11 cellular contexts compared by ENCODE assay signal in genomic region chr5:159120446-159120845, GRCh38. TPM values are rescaled to one million over a fixed set of nuclear protein-coding genes. Genes with fewer than 3 reads are reported as not detected.
DNase-seq lines count a peak whose midpoint lies in the region; ATAC-seq, FAIRE-seq and TF ChIP-seq lines count a peak whose summit lies in the region.
"Had no signal": no experiment of that assay in that cellular context is flagged by ENCODE, and none has a peak within 500 bp of the region (broad histone marks: within the 10 kb centered on the region; RNA-seq: fewer than 3 reads in every experiment).

No MANE protein-coding gene starts in this region.

- no peaks in the 10 kb centered on the region for H3K27me3 ChIP-seq in Karpas-422 (ENCODE audit: low read length)
- no peaks in the 10 kb centered on the region for H3K27me3 ChIP-seq in astrocyte (ENCODE audit: insufficient read depth, low read length)
- H3K27me3 ChIP-seq in sigmoid colon: no peaks in the 10 kb centered on the region

- H3K4me1 ChIP-seq in Karpas-422 (ENCODE audit: low read length) (no peaks in the 10 kb centered on the region), astrocyte (ENCODE audit: insufficient read depth, low read length) (no peaks in the 10 kb centered on the region), sigmoid colon (no peaks in the 10 kb centered on the region)

- no peaks in the 10 kb centered on the region for H3K36me3 ChIP-seq in Karpas-422 (ENCODE audit: insufficient read depth, low read length)
- H3K36me3 ChIP-seq in astrocyte (ENCODE audit: insufficient read depth, low read length): no peaks in the 10 kb centered on the region
- no peaks in the 10 kb centered on the region for H3K36me3 ChIP-seq in sigmoid colon

- no peak overlapping the region for H2AFZ ChIP-seq in Karpas-422 (ENCODE audit: low read length)
- no peak overlapping the region for H2AFZ ChIP-seq in astrocyte (ENCODE audit: low read depth, low read length)

- WGBS in sigmoid colon, 2 donors: 45 to 50% methylated on average over 4 of the region's 4 CpGs

- no peak overlapping the region for H3K27ac Mint-ChIP-seq in astrocyte (ENCODE audit: unreplicated experiment)
- peak overlapping the region; percentile 29 to 85 for H3K27ac Mint-ChIP-seq in stimulated activated naive CD8-positive, alpha-beta T cell treated with anti-CD3 and anti-CD28 coated beads, Interleukin-15, amount 100 ng/mL, for 72 hours

- no peak for DNase-seq in activated T-cell treated with anti-CD3 and anti-CD28 coated beads, Interleukin-2, amount 50 U/mL, for 4 hours
- DNase-seq in activated T-cell treated with anti-CD3 and anti-CD28 coated beads for 4 hours: no peak
- DNase-seq in Karpas-422: no peak
- DNase-seq in astrocyte (ENCODE audit: low read depth): no peak
- DNase-seq in stimulated activated naive CD8-positive, alpha-beta T cell treated with anti-CD3 and anti-CD28 coated beads, Interleukin-15, amount 100 ng/mL, for 72 hours: no peak
- no peak for DNase-seq in sigmoid colon
- no peak for DNase-seq in NCI-H774 (lab: John Stamatoyannopoulos, UW)
- DNase-seq: KG1; NK-92 treated with Interleukin-12 subunit alpha and Interleukin-12 subunit beta, amount 100 ng/mL, for 24 hours had no signal

- H3K27me3 Mint-ChIP-seq in activated T-cell treated with anti-CD3 and anti-CD28 coated beads, Interleukin-2, amount 50 U/mL, for 4 hours (ENCODE audit: low read depth): no peaks in the 10 kb centered on the region
- H3K27me3 Mint-ChIP-seq in astrocyte (ENCODE audit: low read depth, unreplicated experiment): no peaks in the 10 kb centered on the region
- H3K27me3 Mint-ChIP-seq in stimulated activated naive CD8-positive, alpha-beta T cell treated with anti-CD3 and anti-CD28 coated beads, Interleukin-15, amount 100 ng/mL, for 72 hours: no peaks in the 10 kb centered on the region

- TF ChIP-seq POLR2A in sigmoid colon (IDR thresholded peaks at IDR 0.05): no peak

- peaks cover 7% of the 10 kb centered on the region for H3K9me3 Mint-ChIP-seq in activated T-cell treated with anti-CD3 and anti-CD28 coated beads, Interleukin-2, amount 50 U/mL, for 4 hours
- no peaks in the 10 kb centered on the region for H3K9me3 Mint-ChIP-seq in astrocyte (ENCODE audit: unreplicated experiment)
- H3K9me3 Mint-ChIP-seq in stimulated activated naive CD8-positive, alpha-beta T cell treated with anti-CD3 and anti-CD28 coated beads, Interleukin-15, amount 100 ng/mL, for 72 hours: peaks cover 7 to 18% of the 10 kb centered on the region in 2 donors

- H3K4me1 Mint-ChIP-seq in activated T-cell treated with anti-CD3 and anti-CD28 coated beads, Interleukin-2, amount 50 U/mL, for 4 hours (ENCODE audit: low read depth): peaks cover 21% of the 10 kb centered on the region
- H3K4me1 Mint-ChIP-seq in astrocyte (ENCODE audit: low read depth, unreplicated experiment): no peaks in the 10 kb centered on the region
- peaks cover 26% of the 10 kb centered on the region for H3K4me1 Mint-ChIP-seq in stimulated activated naive CD8-positive, alpha-beta T cell treated with anti-CD3 and anti-CD28 coated beads, Interleukin-15, amount 100 ng/mL, for 72 hours

- no peak overlapping the region for H3K4me3 ChIP-seq in Karpas-422 (ENCODE audit: low read length)
- no peak overlapping the region for H3K4me3 ChIP-seq in astrocyte (ENCODE audit: insufficient read depth, low read depth, low read length)
- H3K4me3 ChIP-seq in sigmoid colon: no peak overlapping the region
- H3K4me3 ChIP-seq: lung had no signal

- H3K9me3 ChIP-seq in Karpas-422 (ENCODE audit: low read length) (0 out of 2 replicates have a peak, but pooled peaks cover under 1% of the 10 kb centered on the region), astrocyte (ENCODE audit: insufficient read depth, low read depth, low read length) (no peaks in the 10 kb centered on the region), sigmoid colon (peaks cover 0 to 4% (median 0%) of the 10 kb centered on the region in 4 donors)

- ATAC-seq in activated T-cell treated with anti-CD3 and anti-CD28 coated beads, Interleukin-2, amount 50 U/mL, for 4 hours: peak; percentile 61 to 69
- ATAC-seq in stimulated activated naive CD8-positive, alpha-beta T cell treated with anti-CD3 and anti-CD28 coated beads, Interleukin-15, amount 100 ng/mL, for 72 hours: peak; percentile 80
- ATAC-seq in GM18870 (IDR thresholded peaks at IDR 0.05; ENCODE audit: unreplicated experiment): no peak

- no peaks in the 10 kb centered on the region for H3K79me2 ChIP-seq in Karpas-422 (ENCODE audit: low read length)
- no peaks in the 10 kb centered on the region for H3K79me2 ChIP-seq in astrocyte (ENCODE audit: insufficient read depth, low read length)

- H3K4me2 ChIP-seq in Karpas-422 (ENCODE audit: low read depth, low read length, poor library complexity, severe bottlenecking): peak overlapping the region; percentile 7
- peak overlapping the region; percentile 16 for H3K4me2 ChIP-seq in astrocyte (ENCODE audit: low read length)

- H4K20me1 ChIP-seq in Karpas-422 (ENCODE audit: insufficient read depth, low read depth, low read length): no peaks in the 10 kb centered on the region
- no peaks in the 10 kb centered on the region for H4K20me1 ChIP-seq in astrocyte (ENCODE audit: insufficient read depth, low read length)

- no peak overlapping the region for H3K9ac ChIP-seq in Karpas-422 (ENCODE audit: low read length)
- H3K9ac ChIP-seq in astrocyte (ENCODE audit: low read length): no peak overlapping the region

- FAIRE-seq in astrocyte (lab: Jason Lieb, UNC): no peak

- no peak for TF ChIP-seq EP300 in sigmoid colon (IDR thresholded peaks at IDR 0.05)

- H3K36me3 Mint-ChIP-seq in activated T-cell treated with anti-CD3 and anti-CD28 coated beads, Interleukin-2, amount 50 U/mL, for 4 hours (ENCODE audit: insufficient read depth): no peaks in the 10 kb centered on the region
- H3K36me3 Mint-ChIP-seq in astrocyte (ENCODE audit: low read depth, unreplicated experiment): no peaks in the 10 kb centered on the region

- TF ChIP-seq CTCF in astrocyte (IDR thresholded peaks at IDR 0.05; ENCODE audit: insufficient read depth, low read depth, low read length) (no peak), sigmoid colon (IDR thresholded peaks at IDR 0.05) (no peak)

- intact Hi-C loops in sigmoid colon (cut with DNase I): no loop called here

- H3K9me2 ChIP-seq in Karpas-422 (replicated peaks; ENCODE audit: insufficient read depth, low read length): no peaks in the 10 kb centered on the region

- H3K27ac ChIP-seq in Karpas-422 (ENCODE audit: low read length): no peak overlapping the region
- no peak overlapping the region for H3K27ac ChIP-seq in astrocyte (ENCODE audit: low read depth, low read length)
- H3K27ac ChIP-seq in sigmoid colon: no peak overlapping the region

- peak overlapping the region; percentile 59 for H3K4me3 Mint-ChIP-seq in activated T-cell treated with anti-CD3 and anti-CD28 coated beads, Interleukin-2, amount 50 U/mL, for 4 hours
- H3K4me3 Mint-ChIP-seq in astrocyte (ENCODE audit: unreplicated experiment): no peak overlapping the region
- peak overlapping the region; percentile 70 to 79 for H3K4me3 Mint-ChIP-seq in stimulated activated naive CD8-positive, alpha-beta T cell treated with anti-CD3 and anti-CD28 coated beads, Interleukin-15, amount 100 ng/mL, for 72 hours

RNA-seq across cellular contexts. Expression of gene EBF1, which starts 20.7 kb away (rescaled TPM):
- under 1 TPM; 0.20 to 0.92 (median 0.37) TPM for total RNA-seq in activated T-cell treated with anti-CD3 and anti-CD28 coated beads, Interleukin-2, amount 50 U/mL, for 4 hours
- total RNA-seq in Karpas-422 (2014; rRNA removed; shearing (Covaris generic); ENCODE audit: low replicate concordance): 93.1 and 101 TPM in 2 replicates
- total RNA-seq in astrocyte (2.0 and 2.5 TPM in 2 replicates), sigmoid colon (10 to 100 TPM; 11.9 to 30.5 (median 25.9) TPM)
- polyA plus RNA-seq in sigmoid colon: 1 to 10 TPM in 2 of 3 donors, under 1 TPM in 1; 0.46 to 6.0 (median 4.5) TPM
